ENCODE assay signal across 28 cellular contexts in genomic region chr18:26948703-26949102, GRCh38.
"Had no signal": no experiment of that assay in that cellular context is flagged by ENCODE, and none has a peak within 500 bp of the region (broad histone marks: within the 10 kb centered on the region; RNA-seq: fewer than 3 reads in every experiment).

No MANE protein-coding gene starts in this region.

- H3K4me1 Mint-ChIP-seq: endodermal cell, memory B cell had no signal

- H3K9me3 ChIP-seq: colonic mucosa, esophagus squamous epithelium, gastrocnemius medialis had no signal

- H3K27ac ChIP-seq: colonic mucosa, epithelial cell of prostate, esophagus squamous epithelium, gastrocnemius medialis, heart right ventricle had no signal

- DNase-seq: cerebellar nuclear complex; colonic mucosa; cortex of kidney; effector CD8-positive, alpha-beta T cell; effector memory CD8-positive, alpha-beta T cell; endodermal cell; erythroblast; esophagus squamous epithelium; foreskin fibroblast; foreskin melanocyte; gastrocnemius medialis; glutamatergic neuron; heart right ventricle; hippocampal formation; islet precursor cell; kidney; kidney glomerular epithelial cell; left colon; left ventricle myocardium superior; mammary epithelial cell; mesendoderm; midbrain had no signal

- H3K27ac Mint-ChIP-seq: dendritic cell treated with granulocyte-macrophage colony-stimulating factor and Interleukin-4, amounts not matched to agents 40 ng/mL and 50 ng/mL, for 4 days; effector memory CD8-positive, alpha-beta T cell; endodermal cell; memory B cell had no signal

- H3K27me3 ChIP-seq: colonic mucosa, esophagus squamous epithelium, gastrocnemius medialis, heart right ventricle had no signal

- ATAC-seq: effector memory CD8-positive, alpha-beta T cell; esophagus mucosa; gastrocnemius medialis; heart right ventricle; left colon; left lobe of liver; left ventricle myocardium superior had no signal

- H3K27me3 Mint-ChIP-seq: dendritic cell treated with granulocyte-macrophage colony-stimulating factor and Interleukin-4, amounts not matched to agents 40 ng/mL and 50 ng/mL, for 4 days; effector memory CD8-positive, alpha-beta T cell; memory B cell had no signal

- H3K4me1 ChIP-seq: colonic mucosa, esophagus squamous epithelium, gastrocnemius medialis, heart right ventricle had no signal

- H3K4me3 Mint-ChIP-seq: dendritic cell treated with granulocyte-macrophage colony-stimulating factor and Interleukin-4, amounts not matched to agents 40 ng/mL and 50 ng/mL, for 4 days; effector memory CD8-positive, alpha-beta T cell; endodermal cell; memory B cell had no signal

- H3K9me3 Mint-ChIP-seq: memory B cell had no signal

- H3K36me3 Mint-ChIP-seq: memory B cell had no signal

- H3K36me3 ChIP-seq: colonic mucosa, esophagus squamous epithelium, gastrocnemius medialis, heart right ventricle had no signal

- H3K4me3 ChIP-seq: colonic mucosa, esophagus squamous epithelium, gastrocnemius medialis, heart right ventricle, lung had no signal
